ENCODE assay signal across 8 cellular contexts in genomic region chr7:106071356-106071998, GRCh38. TPM values are rescaled to one million over a fixed set of nuclear protein-coding genes. Genes with fewer than 3 reads are reported as not detected.
DNase-seq lines count a peak whose midpoint lies in the region; ATAC-seq, FAIRE-seq and TF ChIP-seq lines count a peak whose summit lies in the region.

No MANE protein-coding gene starts in this region.

- H3K4me3 ChIP-seq in small intestine (ENCODE audit: low read depth in 1 of 2, low read length in 2 of 2): no peak overlapping the region

- H3K4me1 ChIP-seq in foreskin keratinocyte (peaks cover 38% of the 10 kb centered on the region), small intestine (ENCODE audit: control insufficient read depth in 2 of 2, insufficient read depth in 1 of 2, low read depth in 1 of 2, low read length in 1 of 2) (peaks cover 3 to 6% of the 10 kb centered on the region in 2 donors)

- TF ChIP-seq CTCF in GM10266 (IDR thresholded peaks at IDR 0.05; ENCODE audit: control insufficient read depth, insufficient read depth, low read depth, missing control alignments) (no peak), foreskin keratinocyte (conservative IDR thresholded peaks at IDR 0.05) (no peak)

- peak; percentile 96 for ATAC-seq in GM21529 (IDR thresholded peaks at IDR 0.05; ENCODE audit: unreplicated experiment)
- peak; percentile 73 for ATAC-seq in foreskin keratinocyte

- WGBS in small intestine, 3 donors: 15 to 29% (median 22%) methylated on average over 9 of the region's 9 CpGs

- no peak for FAIRE-seq in small intestine (lab: Jason Lieb, UNC)
- no peak for FAIRE-seq in urothelium cell line (lab: Jason Lieb, UNC)

- H3K27ac ChIP-seq in foreskin keratinocyte (peak overlapping the region; percentile 48), small intestine (ENCODE audit: low read depth in 1 of 2, low read length in 1 of 2) (peak overlapping the region; percentile 58 to 89)

- H3K36me3 ChIP-seq in small intestine (ENCODE audit: control insufficient read depth in 2 of 2, insufficient read depth in 2 of 2, low read length in 2 of 2): no peaks in the 10 kb centered on the region

- no peaks in the 10 kb centered on the region for H3K27me3 ChIP-seq in foreskin keratinocyte
- H3K27me3 ChIP-seq in small intestine (ENCODE audit: control insufficient read depth in 2 of 2, insufficient read depth in 2 of 2, low read length in 2 of 2): no peaks in the 10 kb centered on the region

- peak; percentile 79 for DNase-seq in GM10266 (ENCODE audit: extremely low spot score)
- DNase-seq in KG1 (lab: John Stamatoyannopoulos, UW): peak; percentile 47
- DNase-seq in activated CD4-positive, alpha-beta T cell treated with anti-CD3 and anti-CD28 coated beads for 4 hours: peak; percentile 18 to 38
- peak in 1 of 2 donors; percentile 90 for DNase-seq in foreskin keratinocyte
- DNase-seq in small intestine: peak; percentile 71
- DNase-seq in NCI-H146 (lab: John Stamatoyannopoulos, UW): no peak
- DNase-seq in urothelium cell line (ENCODE audit: low spot score): no peak

- H3K9me3 ChIP-seq in small intestine (ENCODE audit: control insufficient read depth, low read depth): no peaks in the 10 kb centered on the region

RNA-seq across cellular contexts. Expression of gene SYPL1, which starts 40.6 kb away (rescaled TPM):
- 94.3 and 98.9 TPM in 2 replicates for total RNA-seq in foreskin keratinocyte
- polyA plus RNA-seq in foreskin keratinocyte: 70.4 and 86.3 TPM in 2 replicates
- polyA plus RNA-seq in small intestine: 10 to 100 TPM; 21.0 to 94.2 (median 35.9) TPM

Comparison
In these comparisons a context has a peak if more than half of its experiments do, and no peak if none do; other contexts are left out.
1. DNase-seq: peak in GM10266 (single experiment), KG1 (single experiment), activated CD4-positive, alpha-beta T cell treated with anti-CD3 and anti-CD28 coated beads for 4 hours (2 of 2) and small intestine (single experiment); none in NCI-H146 (single experiment) and urothelium cell line (single experiment).